Comparison of ENCODE assay signal across 1 cellular context in genomic region chr9:122332083-122332482, GRCh38.
A peak's percentile ranks its signal among the peaks of the same experiment; 100 is the strongest.
TF ChIP-seq lines count a peak whose summit lies in the region.

No MANE protein-coding gene starts in this region.

TF ChIP-seq in K562, 482 proteins besides CTCF, POLR2A, EP300 and RAD21 (continued from another document and continues in another):
- TF ChIP-seq MAX (CRISPR knock-in tag; IDR thresholded peaks at IDR 0.05) (peak; percentile 28; the same call in 1 of the 2 replicates), ZNF644 (tag; IDR thresholded peaks at IDR 0.05; ENCODE audit: low read depth) (no peak), IRF1 (CRISPR knock-in tag; IDR thresholded peaks at IDR 0.05; ENCODE audit: borderline replicate concordance) (no peak), ATF1 (CRISPR knock-in tag; IDR thresholded peaks at IDR 0.05) (no peak), ATF1 (tag; IDR thresholded peaks at IDR 0.05) (peak; percentile 20; the same call in 1 of the 2 replicates), TEAD4 (IDR thresholded peaks at IDR 0.05; ENCODE audit: low read length) (peak; percentile 75), TEAD4 (CRISPR knock-in tag; IDR thresholded peaks at IDR 0.05; ENCODE audit: borderline replicate concordance) (no peak), HDAC6 (IDR thresholded peaks at IDR 0.05; ENCODE audit: low read depth, low read length) (no peak), SMARCA4 (IDR thresholded peaks at IDR 0.05) (peak; percentile 81), TCF7 (IDR thresholded peaks at IDR 0.05; ENCODE audit: borderline replicate concordance) (no peak), MTA2 (IDR thresholded peaks at IDR 0.05; ENCODE audit: low read depth) (peak; percentile 73), CTBP1 (IDR thresholded peaks at IDR 0.05; ENCODE audit: borderline replicate concordance) (peak; percentile 81), ETS1 (conservative IDR thresholded peaks at IDR 0.05; ENCODE audit: control insufficient read depth, low read depth, low read length) (peak; percentile 68), TRIM24 (IDR thresholded peaks at IDR 0.05) (peak; percentile 50 to 61; a peak in 3 of 4 replicates), RNF2 (IDR thresholded peaks at IDR 0.05) (0 out of 2 replicates have a peak, but pooled peaks have one; percentile 20), SMARCC2 (IDR thresholded peaks at IDR 0.05; ENCODE audit: low read depth) (peak; percentile 36; the same call in 1 of the 2 replicates), NCOR1 (IDR thresholded peaks at IDR 0.05) (peak; percentile 78), POLR2AphosphoS5 (IDR thresholded peaks at IDR 0.05; ENCODE audit: control insufficient read depth, insufficient read depth, low read depth, low read length) (peak; percentile 73; the same call in 1 of the 2 replicates), NFE2 (IDR thresholded peaks at IDR 0.05; ENCODE audit: low read depth) (peak; percentile 39), CXXC5 (CRISPR knock-in tag; IDR thresholded peaks at IDR 0.05) (peak; percentile 52; the same call in 1 of the 2 replicates), MECOM (CRISPR knock-in tag; IDR thresholded peaks at IDR 0.05) (peak; percentile 84), KDM1A (IDR thresholded peaks at IDR 0.05) (0 out of 4 replicates have a peak, but pooled peaks of 1 of the 2 experiments have one; percentile 3), RBM14 (IDR thresholded peaks at IDR 0.05; ENCODE audit: borderline replicate concordance, insufficient read depth, low read depth, low read length) (no peak), CREB3 (tag; conservative IDR thresholded peaks at IDR 0.05; ENCODE audit: low read depth) (no peak), ZKSCAN1 (IDR thresholded peaks at IDR 0.05; ENCODE audit: low read depth, low read length) (peak; percentile 70), SPI1 (IDR thresholded peaks at IDR 0.05; ENCODE audit: borderline replicate concordance, low read depth, low read length) (0 out of 2 replicates have a peak, but pooled peaks have one; percentile 56), PCBP2 (IDR thresholded peaks at IDR 0.05; ENCODE audit: low read depth, low read length, poor library complexity, severe bottlenecking) (no peak), EGR1 (conservative IDR thresholded peaks at IDR 0.05) (peak; percentile 92), CBFA2T3 (IDR thresholded peaks at IDR 0.05) (peak; percentile 91), MEIS2 (IDR thresholded peaks at IDR 0.05; ENCODE audit: partially characterized antibody) (peak; percentile 20), ZNF41 (CRISPR knock-in tag; conservative IDR thresholded peaks at IDR 0.05) (no peak), ATF3 (IDR thresholded peaks at IDR 0.05) (no peak), ATF3 (CRISPR knock-in tag; conservative IDR thresholded peaks at IDR 0.05) (no peak), GABPA (tag; conservative IDR thresholded peaks at IDR 0.05; ENCODE audit: low read depth) (0 out of 2 replicates have a peak, but pooled peaks have one; percentile 28), PHB2 (IDR thresholded peaks at IDR 0.05; ENCODE audit: low read depth) (peak; percentile 41; the same call in 1 of the 2 replicates), ZNF583 (CRISPR knock-in tag; IDR thresholded peaks at IDR 0.05) (no peak), STAT5B (CRISPR knock-in tag; IDR thresholded peaks at IDR 0.05) (no peak), SIX5 (IDR thresholded peaks at IDR 0.05; ENCODE audit: borderline replicate concordance in 1 of 2, insufficient read depth in 1 of 2, low read depth in 1 of 2, low read length in 2 of 2) (no peak), CC2D1A (IDR thresholded peaks at IDR 0.05) (no peak), ZNF324 (CRISPR knock-in tag; IDR thresholded peaks at IDR 0.05) (no peak), RBFOX2 (IDR thresholded peaks at IDR 0.05; ENCODE audit: low read depth, low read length) (no peak), SOX6 (IDR thresholded peaks at IDR 0.05) (peak; percentile 69), CAMTA2 (CRISPR knock-in tag; conservative IDR thresholded peaks at IDR 0.05) (no peak), JUN (IDR thresholded peaks at IDR 0.05; ENCODE audit: borderline replicate concordance, low read depth, low read length) (no peak), JUN (CRISPR knock-in tag; IDR thresholded peaks at IDR 0.05; ENCODE audit: borderline replicate concordance) (no peak), E2F3 (CRISPR knock-in tag; IDR thresholded peaks at IDR 0.05) (no peak), ETV1 (tag; conservative IDR thresholded peaks at IDR 0.05; ENCODE audit: low read depth) (peak; percentile 76), ATF7 (IDR thresholded peaks at IDR 0.05) (0 out of 2 replicates have a peak, but pooled peaks have one; percentile 21), ZNF75A (CRISPR knock-in tag; IDR thresholded peaks at IDR 0.05) (no peak), GATAD2A (IDR thresholded peaks at IDR 0.05) (peak; percentile 76; the same call in 1 of the 2 replicates), HMGN3 (IDR thresholded peaks at IDR 0.05; ENCODE audit: borderline replicate concordance, extremely low read depth, insufficient read length, low read depth, low read length) (peak; percentile 47), RCOR1 (IDR thresholded peaks at IDR 0.05; ENCODE audit: borderline replicate concordance in 1 of 2, low read depth in 2 of 2, low read length in 2 of 2) (peak in 1 of 2 experiments; percentile 62; a peak in 1 of 4 replicates), STAT5A (IDR thresholded peaks at IDR 0.05; ENCODE audit: borderline replicate concordance, low read length) (peak; percentile 62; the same call in 1 of the 2 replicates), ASH1L (IDR thresholded peaks at IDR 0.05; ENCODE audit: borderline replicate concordance, low read depth, partially characterized antibody) (no peak), VEZF1 (CRISPR knock-in tag; IDR thresholded peaks at IDR 0.05) (peak; percentile 68), KLF16 (IDR thresholded peaks at IDR 0.05) (peak; percentile 78; the same call in 1 of the 2 replicates), ARID1B (IDR thresholded peaks at IDR 0.05) (peak; percentile 93), CREB1 (IDR thresholded peaks at IDR 0.05) (peak; percentile 43; the same call in 1 of the 2 replicates), CREB1 (CRISPR knock-in tag; IDR thresholded peaks at IDR 0.05) (no peak), JUND (IDR thresholded peaks at IDR 0.05; ENCODE audit: borderline replicate concordance, low read depth, low read length) (peak; percentile 46; the same call in 1 of the 2 replicates), JUND (tag; IDR thresholded peaks at IDR 0.05; ENCODE audit: borderline replicate concordance, low read depth, low read length) (no peak), ZNF175 (CRISPR knock-in tag; IDR thresholded peaks at IDR 0.05; ENCODE audit: low read depth) (no peak), SIN3B (IDR thresholded peaks at IDR 0.05; ENCODE audit: low read depth) (no peak), LEF1 (IDR thresholded peaks at IDR 0.05) (peak; percentile 40; the same call in 1 of the 2 replicates), PKNOX1 (IDR thresholded peaks at IDR 0.05) (peak; percentile 6; the same call in 1 of the 2 replicates), NFIC (IDR thresholded peaks at IDR 0.05) (peak; percentile 72), PML (IDR thresholded peaks at IDR 0.05; ENCODE audit: low read length) (peak; percentile 49; the same call in 1 of the 2 replicates), DPF2 (IDR thresholded peaks at IDR 0.05) (peak; percentile 83), ZNF589 (CRISPR knock-in tag; IDR thresholded peaks at IDR 0.05; ENCODE audit: low read depth) (0 out of 2 replicates have a peak, but pooled peaks have one; percentile 37), ZBTB2 (IDR thresholded peaks at IDR 0.05) (peak; percentile 75; the same call in 1 of the 2 replicates), CREM (IDR thresholded peaks at IDR 0.05; ENCODE audit: low read depth) (peak; percentile 71), ZBTB9 (CRISPR knock-in tag; IDR thresholded peaks at IDR 0.05) (no peak), SMARCE1 (IDR thresholded peaks at IDR 0.05) (peak; percentile 73), CBFA2T2 (conservative IDR thresholded peaks at IDR 0.05) (peak; percentile 83), TAL1 (IDR thresholded peaks at IDR 0.05) (peak; percentile 80), ZNF224 (CRISPR knock-in tag; IDR thresholded peaks at IDR 0.05) (no peak), NEUROD1 (IDR thresholded peaks at IDR 0.05; ENCODE audit: borderline replicate concordance, low read depth, low read length, partially characterized antibody) (peak; percentile 48), NCOA1 (IDR thresholded peaks at IDR 0.05; ENCODE audit: low read depth) (peak; percentile 22; the same call in 1 of the 2 replicates)
